ENCODE assay signal across 9 cellular contexts in genomic region chr4:98447648-98448047, GRCh38.
DNase-seq lines count a peak whose midpoint lies in the region; ATAC-seq and TF ChIP-seq lines count a peak whose summit lies in the region.
"Had no signal": no experiment of that assay in that cellular context is flagged by ENCODE, and none has a peak within 500 bp of the region (broad histone marks: within the 10 kb centered on the region; RNA-seq: fewer than 3 reads in every experiment).

No MANE protein-coding gene starts in this region.

- H3K27me3 ChIP-seq in DOHH2 (ENCODE audit: control insufficient read depth, low read length) (no peaks in the 10 kb centered on the region), mesendoderm (ENCODE audit: insufficient read depth, low read length, poor library complexity) (no peaks in the 10 kb centered on the region), MG63 (no peaks in the 10 kb centered on the region), heart right ventricle (no peaks in the 10 kb centered on the region)

- peaks cover 7% of the 10 kb centered on the region for H3K9me3 Mint-ChIP-seq in activated T-helper 1 cell treated with anti-CD3 and anti-CD28 coated beads, Interleukin-12 subunit alpha, Interleukin-12 subunit beta, Interleukin-2, Interleukin-4 antibody, amounts not matched to agents 30 ng/mL and 10 ng/mL and 1 ng/mL, durations not matched to agents 14 hours and 24 hours and 36 hours

- no CpG with 5 or more reads among the region's 5 CpGs for WGBS in mesendoderm (ENCODE audit: extremely low coverage, insufficient coverage, low lambda C conversion rate)
- 83 to 86% methylated on average over 5 of the region's 5 CpGs for WGBS in heart right ventricle, 2 donors

- peak; percentile 17 for ATAC-seq in HG03175 (IDR thresholded peaks at IDR 0.05; ENCODE audit: unreplicated experiment)
- ATAC-seq in HG02870 (IDR thresholded peaks at IDR 0.05; ENCODE audit: unreplicated experiment) = no peak
- ATAC-seq in GM21786 (IDR thresholded peaks at IDR 0.05; ENCODE audit: unreplicated experiment) = no peak
- ATAC-seq in heart right ventricle = no peak

- H3K36me3 ChIP-seq in DOHH2 (ENCODE audit: control insufficient read depth, low read length) (no peaks in the 10 kb centered on the region), mesendoderm (ENCODE audit: control insufficient read depth, insufficient read depth, low read length) (no peaks in the 10 kb centered on the region), MG63 (no peaks in the 10 kb centered on the region; the same call in 1 of the 2 replicates), heart right ventricle (peaks cover 0 to 18% (median 3%) of the 10 kb centered on the region in 9 donors)

- no peak overlapping the region for H3K56ac ChIP-seq in mesendoderm (ENCODE audit: low read length)

- H3K23ac ChIP-seq in mesendoderm (ENCODE audit: low read length) = no peak overlapping the region

- peaks cover 3% of the 10 kb centered on the region for H3K27me3 Mint-ChIP-seq in activated T-helper 1 cell treated with anti-CD3 and anti-CD28 coated beads, Interleukin-12 subunit alpha, Interleukin-12 subunit beta, Interleukin-2, Interleukin-4 antibody, amounts not matched to agents 30 ng/mL and 10 ng/mL and 1 ng/mL, durations not matched to agents 14 hours and 24 hours and 36 hours (ENCODE audit: insufficient read depth)

- no peak overlapping the region for H3K18ac ChIP-seq in mesendoderm (ENCODE audit: low read length)

- H3K27ac ChIP-seq in DOHH2 (ENCODE audit: low read depth, low read length) = 0 out of 2 replicates have a peak overlapping the region, but pooled peaks have one; percentile 58
- H3K27ac ChIP-seq in mesendoderm (ENCODE audit: low read depth, low read length) = no peak overlapping the region
- H3K27ac ChIP-seq in heart right ventricle = peak overlapping the region in 1 of 10 donors; percentile 79

- H3K79me2 ChIP-seq in DOHH2 (ENCODE audit: control insufficient read depth, low read length) (no peaks in the 10 kb centered on the region), mesendoderm (ENCODE audit: control insufficient read depth, insufficient read depth, low read length) (no peaks in the 10 kb centered on the region)

- H4K20me1 ChIP-seq in DOHH2 (ENCODE audit: control insufficient read depth, insufficient read depth, low read depth, low read length) = no peaks in the 10 kb centered on the region

- H4K8ac ChIP-seq in mesendoderm (ENCODE audit: low read depth, low read length) = no peak overlapping the region

- H3K79me1 ChIP-seq in mesendoderm (ENCODE audit: low read length) = no peaks in the 10 kb centered on the region

- no peaks in the 10 kb centered on the region for H3K9me3 ChIP-seq in DOHH2 (ENCODE audit: control insufficient read depth, insufficient read depth, low read length)
- no peaks in the 10 kb centered on the region for H3K9me3 ChIP-seq in MG63
- peaks cover 0 to 7% (median 0%) of the 10 kb centered on the region in 11 donors for H3K9me3 ChIP-seq in heart right ventricle

- H3K4me1 Mint-ChIP-seq in activated T-helper 1 cell treated with anti-CD3 and anti-CD28 coated beads, Interleukin-12 subunit alpha, Interleukin-12 subunit beta, Interleukin-2, Interleukin-4 antibody, amounts not matched to agents 30 ng/mL and 10 ng/mL and 1 ng/mL, durations not matched to agents 14 hours and 24 hours and 36 hours (ENCODE audit: low read depth) = peaks cover 43% of the 10 kb centered on the region

- no peak overlapping the region for H3K4ac ChIP-seq in mesendoderm (ENCODE audit: low read depth, low read length)

- no peak overlapping the region for H3K9ac ChIP-seq in mesendoderm (ENCODE audit: low read length)

- no peak overlapping the region for H2AK5ac ChIP-seq in mesendoderm (ENCODE audit: low read length)

- no peak overlapping the region for H2BK5ac ChIP-seq in mesendoderm (ENCODE audit: low read length)

- H3K36me3 Mint-ChIP-seq in activated T-helper 1 cell treated with anti-CD3 and anti-CD28 coated beads, Interleukin-12 subunit alpha, Interleukin-12 subunit beta, Interleukin-2, Interleukin-4 antibody, amounts not matched to agents 30 ng/mL and 10 ng/mL and 1 ng/mL, durations not matched to agents 14 hours and 24 hours and 36 hours (ENCODE audit: low read depth) = peaks cover 19% of the 10 kb centered on the region

- peaks cover 5% of the 10 kb centered on the region; the same call in 1 of the 2 replicates for H3F3A ChIP-seq in DOHH2 (ENCODE audit: control insufficient read depth, insufficient read depth)

- H4K5ac ChIP-seq in mesendoderm (ENCODE audit: low read length) = no peak overlapping the region

- DNase-seq in activated T-helper 1 cell treated with anti-CD3 and anti-CD28 coated beads, Interleukin-12 subunit alpha, Interleukin-12 subunit beta, Interleukin-2, Interleukin-4 antibody, amounts not matched to agents 30 ng/mL and 10 ng/mL and 1 ng/mL, durations not matched to agents 14 hours and 24 hours and 36 hours (ENCODE audit: low spot score) = no peak
- peak; percentile 35 for DNase-seq in mesendoderm
- no peak for DNase-seq in MG63
- no peak for DNase-seq in heart right ventricle
- DNase-seq: NCI-H1436 treated with DMSO at 0.1 percent for 48 hours had no signal

- intact Hi-C loops in activated T-helper 1 cell treated with anti-CD3 and anti-CD28 coated beads, Interleukin-12 subunit alpha, Interleukin-12 subunit beta, Interleukin-2, Interleukin-4 antibody, amounts not matched to agents 30 ng/mL and 10 ng/mL and 1 ng/mL, durations not matched to agents 14 hours and 24 hours and 36 hours (cut with micrococcal nuclease) = loop anchor here (2.0 kb wide), 2 partner anchors 19 to 547 kb away; partner anchors contain the start of gene METAP1
- intact Hi-C loops in heart right ventricle (cut with DNase I) = no loop called here

- peak overlapping the region; percentile 1 for H3K4me3 Mint-ChIP-seq in activated T-helper 1 cell treated with anti-CD3 and anti-CD28 coated beads, Interleukin-12 subunit alpha, Interleukin-12 subunit beta, Interleukin-2, Interleukin-4 antibody, amounts not matched to agents 30 ng/mL and 10 ng/mL and 1 ng/mL, durations not matched to agents 14 hours and 24 hours and 36 hours

- H3K27ac Mint-ChIP-seq in activated T-helper 1 cell treated with anti-CD3 and anti-CD28 coated beads, Interleukin-12 subunit alpha, Interleukin-12 subunit beta, Interleukin-2, Interleukin-4 antibody, amounts not matched to agents 30 ng/mL and 10 ng/mL and 1 ng/mL, durations not matched to agents 14 hours and 24 hours and 36 hours = peak overlapping the region; percentile 62

- H3K4me2 ChIP-seq in DOHH2 (ENCODE audit: low read length) (peak overlapping the region; percentile 62), mesendoderm (ENCODE audit: low read length) (no peak overlapping the region)

- no peak overlapping the region for H2BK15ac ChIP-seq in mesendoderm (replicated peaks; ENCODE audit: low read depth)

- H3K9me2 ChIP-seq in DOHH2 (replicated peaks; ENCODE audit: control insufficient read depth, low read length) = no peaks in the 10 kb centered on the region

- H3K4me3 ChIP-seq in DOHH2 (ENCODE audit: low read length) = peak overlapping the region; percentile 49
- no peak overlapping the region for H3K4me3 ChIP-seq in mesendoderm (ENCODE audit: low read length)
- no peak overlapping the region for H3K4me3 ChIP-seq in MG63
- H3K4me3 ChIP-seq in heart right ventricle = no peak overlapping the region

- TF ChIP-seq CTCF in DOHH2 (IDR thresholded peaks at IDR 0.05; ENCODE audit: low read depth, low read length, poor library complexity, severe bottlenecking) (peak; percentile 23), heart right ventricle (IDR thresholded peaks at IDR 0.05) (no peak)

- H3K4me1 ChIP-seq in DOHH2 (ENCODE audit: control insufficient read depth, low read length) = peaks cover 37% of the 10 kb centered on the region
- H3K4me1 ChIP-seq in mesendoderm (ENCODE audit: control insufficient read depth, low read depth, low read length) = no peaks in the 10 kb centered on the region
- peaks cover 0 to 40% (median 0%) of the 10 kb centered on the region in 9 donors for H3K4me1 ChIP-seq in heart right ventricle

- H2BK120ac ChIP-seq in mesendoderm (ENCODE audit: low read depth, low read length) = no peak overlapping the region
